Comparison of ENCODE assay signal across 38 cellular contexts in genomic region chr4:144873591-144873990, GRCh38.
"Had no signal": no experiment of that assay in that cellular context is flagged by ENCODE, and none has a peak within 500 bp of the region (broad histone marks: within the 10 kb centered on the region; RNA-seq: fewer than 3 reads in every experiment).

No MANE protein-coding gene starts in this region.

- H3K27ac Mint-ChIP-seq: activated naive CD4-positive, alpha-beta T cell treated with anti-CD3 and anti-CD28 coated beads for 36 hours; activated naive CD4-positive, alpha-beta T cell treated with anti-CD3 and anti-CD28 coated beads, Interleukin-2, amount 10 ng/mL, durations not matched to agents 7 days and 5 days; activated naive CD4-positive, alpha-beta T cell treated with anti-CD3 and anti-CD28 coated beads, Interleukin-2, amount 50 U/mL, for 24 hours; activated naive CD4-positive, alpha-beta T cell treated with anti-CD3 and anti-CD28 coated beads, Interleukin-2, amount 50 U/mL, for 72 hours; activated naive CD8-positive, alpha-beta T cell; activated naive CD8-positive, alpha-beta T cell treated with anti-CD3 and anti-CD28 coated beads, Interleukin-2, amount 10 ng/mL, durations not matched to agents 7 days and 5 days; activated naive CD8-positive, alpha-beta T cell treated with anti-CD3 and anti-CD28 coated beads, Interleukin-2, amount 50 U/mL, for 24 hours; activated T-cell treated with anti-CD3 and anti-CD28 coated beads, Interleukin-2, amount 50 U/mL, for 24 hours; activated T-cell treated with anti-CD3 and anti-CD28 coated beads, Interleukin-2, amount 50 U/mL, for 72 hours; activated T-helper 1 cell treated with anti-CD3 and anti-CD28 coated beads, Interleukin-12 subunit alpha, Interleukin-12 subunit beta, Interleukin-2, Interleukin-4 antibody, amounts not matched to agents 30 ng/mL and 10 ng/mL and 1 ng/mL, durations not matched to agents 14 hours and 24 hours and 36 hours; activated T-helper 17 cell treated with anti-CD3 and anti-CD28 coated beads, Interleukin-2, amount 50 U/mL, for 72 hours; activated T-helper 2 cell treated with anti-CD3 and anti-CD28 coated beads, Interferon-gamma antibody, Interleukin-2, Interleukin-4, amounts not matched to agents 10 μg/mL and 5 μg/mL and 100 μg/mL, durations not matched to agents 14 hours and 24 hours and 36 hours; brain had no signal

- H3K4me3 ChIP-seq: adrenal gland, body of pancreas, breast epithelium, cardiac muscle cell had no signal

- H3K27me3 ChIP-seq: adrenal gland, ascending aorta, body of pancreas, breast epithelium, cardiac muscle cell had no signal

- H3K9me3 ChIP-seq: adrenal gland, ascending aorta, breast epithelium had no signal

- H3K27me3 Mint-ChIP-seq: activated naive CD4-positive, alpha-beta T cell treated with anti-CD3 and anti-CD28 coated beads, Interleukin-2, amount 10 ng/mL, durations not matched to agents 7 days and 5 days; activated naive CD8-positive, alpha-beta T cell; activated naive CD8-positive, alpha-beta T cell treated with anti-CD3 and anti-CD28 coated beads for 36 hours; activated naive CD8-positive, alpha-beta T cell treated with anti-CD3 and anti-CD28 coated beads, Interleukin-2, amount 10 ng/mL, durations not matched to agents 7 days and 5 days; activated naive CD8-positive, alpha-beta T cell treated with anti-CD3 and anti-CD28 coated beads, Interleukin-2, amount 50 U/mL, for 24 hours; activated T-cell treated with anti-CD3 and anti-CD28 coated beads, Interleukin-2, amount 50 U/mL, for 24 hours; activated T-helper 17 cell treated with anti-CD3 and anti-CD28 coated beads, Interleukin-2, amount 50 U/mL, for 72 hours; brain; central memory CD8-positive, alpha-beta T cell had no signal

- H3K4me3 Mint-ChIP-seq: activated naive CD4-positive, alpha-beta T cell treated with anti-CD3 and anti-CD28 coated beads for 36 hours; activated naive CD4-positive, alpha-beta T cell treated with anti-CD3 and anti-CD28 coated beads, Interleukin-2, amount 10 ng/mL, durations not matched to agents 7 days and 5 days; activated naive CD4-positive, alpha-beta T cell treated with anti-CD3 and anti-CD28 coated beads, Interleukin-2, amount 50 U/mL, for 24 hours; activated naive CD8-positive, alpha-beta T cell; activated naive CD8-positive, alpha-beta T cell treated with anti-CD3 and anti-CD28 coated beads for 36 hours; activated naive CD8-positive, alpha-beta T cell treated with anti-CD3 and anti-CD28 coated beads, Interleukin-2, amount 10 ng/mL, durations not matched to agents 7 days and 5 days; activated naive CD8-positive, alpha-beta T cell treated with anti-CD3 and anti-CD28 coated beads, Interleukin-2, amount 50 U/mL, for 24 hours; activated T-cell treated with anti-CD3 and anti-CD28 coated beads, Interleukin-2, amount 50 U/mL, for 24 hours; activated T-cell treated with anti-CD3 and anti-CD28 coated beads, Interleukin-2, amount 50 U/mL, for 4 hours; activated T-cell treated with anti-CD3 and anti-CD28 coated beads, Interleukin-2, amount 50 U/mL, for 72 hours; activated T-helper 1 cell treated with anti-CD3 and anti-CD28 coated beads, Interleukin-12 subunit alpha, Interleukin-12 subunit beta, Interleukin-2, Interleukin-4 antibody, amounts not matched to agents 30 ng/mL and 10 ng/mL and 1 ng/mL, durations not matched to agents 14 hours and 24 hours and 36 hours; activated T-helper 17 cell treated with anti-CD3 and anti-CD28 coated beads, Interleukin-2, amount 50 U/mL, for 72 hours; brain; central memory CD8-positive, alpha-beta T cell had no signal

- H3K9me3 Mint-ChIP-seq: activated naive CD4-positive, alpha-beta T cell treated with anti-CD3 and anti-CD28 coated beads for 36 hours; activated naive CD4-positive, alpha-beta T cell treated with anti-CD3 and anti-CD28 coated beads, Interleukin-2, amount 10 ng/mL, durations not matched to agents 7 days and 5 days; activated naive CD4-positive, alpha-beta T cell treated with anti-CD3 and anti-CD28 coated beads, Interleukin-2, amount 50 U/mL, for 24 hours; activated naive CD4-positive, alpha-beta T cell treated with anti-CD3 and anti-CD28 coated beads, Interleukin-2, amount 50 U/mL, for 72 hours; activated naive CD8-positive, alpha-beta T cell treated with anti-CD3 and anti-CD28 coated beads for 36 hours; activated naive CD8-positive, alpha-beta T cell treated with anti-CD3 and anti-CD28 coated beads, Interleukin-2, amount 10 ng/mL, durations not matched to agents 7 days and 5 days; activated naive CD8-positive, alpha-beta T cell treated with anti-CD3 and anti-CD28 coated beads, Interleukin-2, amount 50 U/mL, for 24 hours; activated T-cell treated with anti-CD3 and anti-CD28 coated beads, Interleukin-2, amount 50 U/mL, for 24 hours; activated T-cell treated with anti-CD3 and anti-CD28 coated beads, Interleukin-2, amount 50 U/mL, for 72 hours; activated T-helper 1 cell treated with anti-CD3 and anti-CD28 coated beads, Interleukin-12 subunit alpha, Interleukin-12 subunit beta, Interleukin-2, Interleukin-4 antibody, amounts not matched to agents 30 ng/mL and 10 ng/mL and 1 ng/mL, durations not matched to agents 14 hours and 24 hours and 36 hours; activated T-helper 2 cell treated with anti-CD3 and anti-CD28 coated beads, Interferon-gamma antibody, Interleukin-2, Interleukin-4, amounts not matched to agents 10 μg/mL and 5 μg/mL and 100 μg/mL, durations not matched to agents 14 hours and 24 hours and 36 hours had no signal

- H3K4me1 Mint-ChIP-seq: activated naive CD4-positive, alpha-beta T cell treated with anti-CD3 and anti-CD28 coated beads, Interleukin-2, amount 10 ng/mL, durations not matched to agents 7 days and 5 days; activated naive CD4-positive, alpha-beta T cell treated with anti-CD3 and anti-CD28 coated beads, Interleukin-2, amount 50 U/mL, for 24 hours; activated naive CD8-positive, alpha-beta T cell treated with anti-CD3 and anti-CD28 coated beads for 36 hours; activated naive CD8-positive, alpha-beta T cell treated with anti-CD3 and anti-CD28 coated beads, Interleukin-2, amount 10 ng/mL, durations not matched to agents 7 days and 5 days; activated naive CD8-positive, alpha-beta T cell treated with anti-CD3 and anti-CD28 coated beads, Interleukin-2, amount 50 U/mL, for 24 hours; activated T-helper 17 cell treated with anti-CD3 and anti-CD28 coated beads, Interleukin-2, amount 50 U/mL, for 72 hours; brain; central memory CD8-positive, alpha-beta T cell had no signal

- H3K36me3 ChIP-seq: adrenal gland, ascending aorta, breast epithelium, cardiac muscle cell had no signal

- H3K36me3 Mint-ChIP-seq: activated naive CD4-positive, alpha-beta T cell treated with anti-CD3 and anti-CD28 coated beads, Interleukin-2, amount 10 ng/mL, durations not matched to agents 7 days and 5 days; activated naive CD4-positive, alpha-beta T cell treated with anti-CD3 and anti-CD28 coated beads, Interleukin-2, amount 50 U/mL, for 24 hours; activated naive CD4-positive, alpha-beta T cell treated with anti-CD3 and anti-CD28 coated beads, Interleukin-2, amount 50 U/mL, for 72 hours; activated naive CD8-positive, alpha-beta T cell; activated naive CD8-positive, alpha-beta T cell treated with anti-CD3 and anti-CD28 coated beads for 36 hours; activated naive CD8-positive, alpha-beta T cell treated with anti-CD3 and anti-CD28 coated beads, Interleukin-2, amount 10 ng/mL, durations not matched to agents 7 days and 5 days; brain had no signal

- H3K27ac ChIP-seq: adrenal gland, ascending aorta, body of pancreas, breast epithelium, cardiac muscle cell had no signal

- DNase-seq: activated effector memory CD4-positive, alpha-beta T cell treated with anti-CD3 and anti-CD28 coated beads, Interleukin-2, amount 50 U/mL, for 16 hours; activated effector memory CD4-positive, alpha-beta T cell treated with Interleukin-2 at 50 U/mL for 16 hours; activated gamma-delta T cell; activated gamma-delta T cell treated with Interleukin-2 at 50 U/mL for 16 hours; activated naive CD4-positive, alpha-beta T cell; activated naive CD4-positive, alpha-beta T cell treated with anti-CD3 and anti-CD28 coated beads for 36 hours; activated naive CD4-positive, alpha-beta T cell treated with anti-CD3 and anti-CD28 coated beads, Interleukin-2, amount 10 ng/mL, durations not matched to agents 7 days and 5 days; activated naive CD4-positive, alpha-beta T cell treated with anti-CD3 and anti-CD28 coated beads, Interleukin-2, amount 50 U/mL, for 16 hours; activated naive CD4-positive, alpha-beta T cell treated with Interleukin-2 at 50 U/mL for 16 hours; activated naive CD8-positive, alpha-beta T cell treated with anti-CD3 and anti-CD28 coated beads for 36 hours; activated naive CD8-positive, alpha-beta T cell treated with anti-CD3 and anti-CD28 coated beads, Interleukin-2, amount 10 ng/mL, durations not matched to agents 7 days and 5 days; activated naive CD8-positive, alpha-beta T cell treated with anti-CD3 and anti-CD28 coated beads, Interleukin-2, amount 50 U/mL, for 24 hours; activated T-cell treated with anti-CD3 and anti-CD28 coated beads for 4 hours; activated T-cell treated with anti-CD3 and anti-CD28 coated beads, Interleukin-2, amount 50 U/mL, for 1 hour; activated T-cell treated with anti-CD3 and anti-CD28 coated beads, Interleukin-2, amount 50 U/mL, for 24 hours; activated T-cell treated with anti-CD3 and anti-CD28 coated beads, Interleukin-2, amount 50 U/mL, for 4 hours; activated T-cell treated with anti-CD3 and anti-CD28 coated beads, Interleukin-2, amount 50 U/mL, for 48 hours; activated T-cell treated with anti-CD3 and anti-CD28 coated beads, Interleukin-2, amount 50 U/mL, for 72 hours; adrenal gland; amniotic stem cell; amygdala; anterior cingulate cortex; aorta; body of pancreas; caudate nucleus; central memory CD4-positive, alpha-beta T cell; cerebellar nuclear complex had no signal

- H3K4me1 ChIP-seq: adrenal gland, ascending aorta, body of pancreas, breast epithelium had no signal
